ENCODE assay signal across 9 cellular contexts in genomic region chr4:82780398-82781231, GRCh38. TPM values are rescaled to one million over a fixed set of nuclear protein-coding genes. Genes with fewer than 3 reads are reported as not detected.
A peak's percentile ranks its signal among the peaks of the same experiment; 100 is the strongest.
DNase-seq lines count a peak whose midpoint lies in the region; ATAC-seq, FAIRE-seq and TF ChIP-seq lines count a peak whose summit lies in the region.
"Had no signal": no experiment of that assay in that cellular context is flagged by ENCODE, and none has a peak within 500 bp of the region (broad histone marks: within the 10 kb centered on the region; RNA-seq: fewer than 3 reads in every experiment).

No MANE protein-coding gene starts in this region.

- H2BK12ac ChIP-seq in trophoblast cell (ENCODE audit: low read length), result no peak overlapping the region

- H3K4ac ChIP-seq in trophoblast cell (ENCODE audit: low read depth, low read length), result no peak overlapping the region

- H3K79me2 ChIP-seq in HepG2 (ENCODE audit: insufficient read depth, low read length), result no peaks in the 10 kb centered on the region
- H3K79me2 ChIP-seq in trophoblast cell (ENCODE audit: control insufficient read depth, insufficient read depth, low read length, poor library complexity), result no peaks in the 10 kb centered on the region

- H3K4me1 ChIP-seq in HepG2 (ENCODE audit: insufficient read depth, low read length), result peaks cover 18% of the 10 kb centered on the region
- peaks cover 0 to 2% of the 10 kb centered on the region in 2 experiments for H3K4me1 ChIP-seq in trophoblast cell (ENCODE audit: control insufficient read depth in 1 of 2, insufficient read depth in 2 of 2, low read length in 2 of 2)

- no peak overlapping the region for H3K4me3 ChIP-seq in AG04450 (ENCODE audit: low read depth, low read length)
- H3K4me3 ChIP-seq in HepG2 (replicated peaks in 1 of 3; ENCODE audit: insufficient read depth in 1 of 3, low read depth in 2 of 3, low read length in 3 of 3), result no peak overlapping the region
- no peak overlapping the region for H3K4me3 ChIP-seq in trophoblast cell (ENCODE audit: low read depth, low read length)

- TF ChIP-seq EP300 in HepG2 (IDR thresholded peaks at IDR 0.05; ENCODE audit: low read depth in 2 of 2, low read length in 2 of 2), result no peak
- TF ChIP-seq EP300 in HepG2 (CRISPR knock-in tag; IDR thresholded peaks at IDR 0.05; ENCODE audit: borderline replicate concordance), result no peak

- H3K4me2 ChIP-seq in HepG2 (ENCODE audit: low read depth, low read length) (peak overlapping the region; percentile 36; the same call in 1 of the 2 replicates), trophoblast cell (ENCODE audit: low read length) (no peak overlapping the region)

- H3K79me1 ChIP-seq in trophoblast cell (ENCODE audit: low read length), result no peaks in the 10 kb centered on the region

- H3K9ac ChIP-seq in HepG2 (ENCODE audit: insufficient read depth, low read depth, low read length) (no peak overlapping the region), trophoblast cell (ENCODE audit: low read length) (no peak overlapping the region)

- H3K9me3 ChIP-seq in AG04450 (ENCODE audit: control insufficient read depth, insufficient read depth, low read length) (no peaks in the 10 kb centered on the region), HepG2 (ENCODE audit: low read length) (no peaks in the 10 kb centered on the region), trophoblast cell (ENCODE audit: insufficient read depth, low read depth, low read length) (no peaks in the 10 kb centered on the region)
- H3K9me3 ChIP-seq: neutrophil had no signal

- in situ Hi-C loops in HepG2 (cut with HindIII; ENCODE audit: extremely low pct_ligation_motif_present, low pct_unique_long_range_greater_than_20kb), result no loop called here

- H3K27ac ChIP-seq in AG04450 (ENCODE audit: low read depth, low read length) (peak overlapping the region; percentile 39), HepG2 (ENCODE audit: extremely low read length, insufficient read depth, low read length) (no peak overlapping the region), trophoblast cell (ENCODE audit: low read depth, low read length) (no peak overlapping the region)
- H3K27ac ChIP-seq: neutrophil had no signal

- no peak overlapping the region for H4K12ac ChIP-seq in trophoblast cell (ENCODE audit: low read depth, low read length)

- no peak for FAIRE-seq in HepG2 (lab: Jason Lieb, UNC)

- H2AFZ ChIP-seq in HepG2 (ENCODE audit: low read length) (no peak overlapping the region), trophoblast cell (ENCODE audit: insufficient read depth, low read length, poor library complexity) (no peak overlapping the region)

- POLR2A ChIA-PET in AG04450 (lab: Yijun Ruan, JAX) (no interaction called here), HepG2 (lab: Yijun Ruan, JAX) (no interaction called here)

- no peak for DNase-seq in AG04450 (ENCODE audit: low read depth, low spot score)
- DNase-seq in NCI-H1694 treated with DMSO at 0.1 percent for 48 hours (lab: John Stamatoyannopoulos, UW), result peak; percentile 53
- peak in 40 of 56 donors; percentile 10 to 79 (median 40) for DNase-seq in amygdala (lab: John Stamatoyannopoulos, UW)
- peak; percentile 57 for DNase-seq in HepG2 (ENCODE audit: low spot score)
- DNase-seq in iPS-NIHi11 (ENCODE audit: low spot score), result no peak
- no peak for DNase-seq in activated naive CD8-positive, alpha-beta T cell treated with anti-CD3 and anti-CD28 coated beads, Interleukin-2, amount 50 U/mL, for 24 hours
- no peak for DNase-seq in trophoblast cell

- H3K9me3 Mint-ChIP-seq in activated naive CD8-positive, alpha-beta T cell treated with anti-CD3 and anti-CD28 coated beads, Interleukin-2, amount 50 U/mL, for 24 hours, result no peaks in the 10 kb centered on the region

- TF ChIP-seq CTCF in AG04450 (IDR thresholded peaks at IDR 0.05; ENCODE audit: low read depth, low read length) (no peak), HepG2 (CRISPR knock-in tag; IDR thresholded peaks at IDR 0.05) (peak; percentile 41)

- TF ChIP-seq RAD21 in HepG2 (CRISPR knock-in tag; IDR thresholded peaks at IDR 0.05), result no peak; the same call in 1 of the 2 replicates

- H3K27ac Mint-ChIP-seq in activated naive CD8-positive, alpha-beta T cell treated with anti-CD3 and anti-CD28 coated beads, Interleukin-2, amount 50 U/mL, for 24 hours, result no peak overlapping the region

- CTCF ChIA-PET in AG04450 (lab: Charles Lee) (interaction anchor here (1.5 kb wide), 1 partner anchor 42 kb away, joined by 4 read pairs; no protein-coding TSS in a partner anchor), HepG2 (lab: Yijun Ruan, JAX; ENCODE audit: low intra/inter-chr PET ratio, low total read pairs) (no interaction called here)

- no peak overlapping the region for H2AK5ac ChIP-seq in trophoblast cell (ENCODE audit: low read length)

- no peak overlapping the region for H2BK5ac ChIP-seq in trophoblast cell (ENCODE audit: low read depth, low read length, poor library complexity)

- 6% methylated on average over 9 of the region's 10 CpGs for WGBS in HepG2 (ENCODE audit: low lambda C conversion rate)
- WGBS in trophoblast cell (ENCODE audit: extremely low coverage, insufficient coverage, insufficient read length), result no CpG with 5 or more reads among the region's 10 CpGs

- H3K36me3 ChIP-seq in HepG2 (replicated peaks in 1 of 2; ENCODE audit: control insufficient read depth in 1 of 2, insufficient read depth in 2 of 2, low read length in 2 of 2), result no peaks in the 10 kb centered on the region
- no peaks in the 10 kb centered on the region for H3K36me3 ChIP-seq in trophoblast cell (ENCODE audit: control insufficient read depth in 1 of 2, insufficient read depth in 2 of 2, low read length in 2 of 2)
- H3K36me3 ChIP-seq: neutrophil had no signal

- intact Hi-C loops in HepG2 (cut with micrococcal nuclease; ENCODE audit: unreplicated experiment), result no loop called here

- H2BK120ac ChIP-seq in trophoblast cell (ENCODE audit: insufficient read depth, low read length, poor library complexity), result no peak overlapping the region

- H3K36me3 Mint-ChIP-seq in activated naive CD8-positive, alpha-beta T cell treated with anti-CD3 and anti-CD28 coated beads, Interleukin-2, amount 50 U/mL, for 24 hours (ENCODE audit: low read depth), result no peaks in the 10 kb centered on the region

- no peak overlapping the region for H4K91ac ChIP-seq in trophoblast cell (ENCODE audit: low read depth, low read length)

- peaks cover 2% of the 10 kb centered on the region for H3K27me3 ChIP-seq in AG04450 (ENCODE audit: control insufficient read depth, insufficient read depth, low read length)
- H3K27me3 ChIP-seq in HepG2 (ENCODE audit: control insufficient read depth in 1 of 2, insufficient read depth in 2 of 2, low read length in 2 of 2), result peaks cover 0 to 7% of the 10 kb centered on the region in 2 experiments; a peak in 1 of 5 replicates
- H3K27me3 ChIP-seq in trophoblast cell (ENCODE audit: insufficient read depth, low read length), result no peaks in the 10 kb centered on the region
- H3K27me3 ChIP-seq: neutrophil had no signal

- H3K14ac ChIP-seq in trophoblast cell (ENCODE audit: low read length), result no peak overlapping the region

- no peaks in the 10 kb centered on the region for H3K27me3 Mint-ChIP-seq in activated naive CD8-positive, alpha-beta T cell treated with anti-CD3 and anti-CD28 coated beads, Interleukin-2, amount 50 U/mL, for 24 hours

- ATAC-seq in GM21786 (IDR thresholded peaks at IDR 0.05; ENCODE audit: unreplicated experiment) (peak; percentile 85), HepG2 (peak; percentile 90)
- ATAC-seq in activated naive CD8-positive, alpha-beta T cell treated with anti-CD3 and anti-CD28 coated beads, Interleukin-2, amount 50 U/mL, for 24 hours, result no peak

- no peak overlapping the region for H3K18ac ChIP-seq in trophoblast cell (ENCODE audit: low read length)

- H3K4me1 Mint-ChIP-seq in activated naive CD8-positive, alpha-beta T cell treated with anti-CD3 and anti-CD28 coated beads, Interleukin-2, amount 50 U/mL, for 24 hours, result no peaks in the 10 kb centered on the region

- no peak overlapping the region for H3K23ac ChIP-seq in trophoblast cell (ENCODE audit: low read length)

- H3K4me3 Mint-ChIP-seq in activated naive CD8-positive, alpha-beta T cell treated with anti-CD3 and anti-CD28 coated beads, Interleukin-2, amount 50 U/mL, for 24 hours, result no peak overlapping the region

- H4K20me1 ChIP-seq in HepG2 (ENCODE audit: insufficient read depth, low read length), result no peaks in the 10 kb centered on the region

- TF ChIP-seq POLR2A in HepG2 (IDR thresholded peaks at IDR 0.05; ENCODE audit: insufficient read depth in 1 of 2, low read depth in 2 of 2, low read length in 2 of 2), result no peak

- H4K8ac ChIP-seq in trophoblast cell (ENCODE audit: low read depth, low read length), result no peak overlapping the region

- BruUV-seq in HepG2 (replicated peaks; lab: Mats Ljungman, UMichigan), result no TSS peak

TF ChIP-seq in HepG2, 621 proteins besides CTCF, POLR2A, EP300 and RAD21 (continues in another document):
- TF ChIP-seq ZNF12 (CRISPR knock-in tag; IDR thresholded peaks at IDR 0.05) (no peak), ZNF652 (CRISPR knock-in tag; IDR thresholded peaks at IDR 0.05; ENCODE audit: borderline replicate concordance, low read depth) (no peak), XRCC5 (optimal IDR thresholded peaks at IDR 0.05; ENCODE audit: low read length) (peak; percentile 19)

RNA-seq across cellular contexts. Expression of gene SCD5, which starts 18.0 kb away (rescaled TPM):
- polyA plus RNA-seq in AG04450 (2011; rRNA removed) (11.9 and 13.1 TPM in 2 replicates), HepG2 (2011; rRNA removed) (not detected in 2 replicates)
- 9.6 and 11.4 TPM in 2 replicates for polyA minus RNA-seq in AG04450 (2011; rRNA and poly(A)+ RNA removed)
- not detected in 2 replicates for total RNA-seq in HepG2 (2016; rRNA removed; fragmentation: Illumina TruSeq; extraction: Trizol)
- not detected in 2 replicates for total RNA-seq in HepG2 (2016; cell fraction: cytosol; rRNA removed; fragmentation: Illumina TruSeq; extraction: Trizol; ENCODE audit: low read depth)
- total RNA-seq in HepG2 (2016; cell fraction: insoluble cytoplasmic fraction; rRNA removed; fragmentation: Illumina TruSeq; extraction: Trizol), result not detected in 2 replicates
- not detected in 2 replicates for total RNA-seq in HepG2 (2016; cell fraction: membrane; rRNA removed; fragmentation: Illumina TruSeq; extraction: Trizol)
- total RNA-seq in HepG2 (2016; cell fraction: nucleus; rRNA removed; fragmentation: Illumina TruSeq; extraction: Trizol), result not detected in 2 replicates
- not detected in 2 replicates for polyA plus RNA-seq in HepG2 (2011; cell fraction: cytosol; rRNA removed)
- polyA plus RNA-seq in HepG2 (2011; cell fraction: nucleus; rRNA removed), result not detected in 2 replicates
- not detected in 2 replicates for polyA plus RNA-seq in HepG2 (2012)
- not detected in 2 replicates for polyA plus RNA-seq in HepG2 (2016; cell fraction: cytosol; fragmentation: Illumina TruSeq; extraction: Trizol; ENCODE audit: low read depth)
- not detected in 2 replicates for polyA plus RNA-seq in HepG2 (2016; cell fraction: insoluble cytoplasmic fraction; fragmentation: Illumina TruSeq; extraction: Trizol; ENCODE audit: low read depth)
- not detected in 2 replicates for polyA plus RNA-seq in HepG2 (2016; cell fraction: membrane; fragmentation: Illumina TruSeq; extraction: Trizol; ENCODE audit: low read depth)
- 0.15 TPM in 1 of 2 replicates, not detected in the other for polyA plus RNA-seq in HepG2 (2016; cell fraction: nucleus; fragmentation: Illumina TruSeq; extraction: Trizol; ENCODE audit: insufficient read depth, low read depth)
- polyA minus RNA-seq in HepG2 (2011; rRNA and poly(A)+ RNA removed; ENCODE audit: low replicate concordance), result 1.8 TPM in 1 of 2 replicates, not detected in the other
- polyA minus RNA-seq in HepG2 (2011; cell fraction: cytosol; rRNA and poly(A)+ RNA removed), result not detected in 2 replicates
- polyA minus RNA-seq in HepG2 (2011; cell fraction: nucleus; rRNA and poly(A)+ RNA removed), result not detected in 2 replicates
- 2.8 TPM in 2 replicates for polyA plus RNA-seq in trophoblast cell (2013)

Comparison
In these comparisons a context has a peak if more than half of its experiments do, and no peak if none do; other contexts are left out.
1. DNase-seq: peak in NCI-H1694 treated with DMSO at 0.1 percent for 48 hours (single experiment), amygdala (40 of 56) and HepG2 (single experiment); none in AG04450 (single experiment), iPS-NIHi11 (single experiment), activated naive CD8-positive, alpha-beta T cell treated with anti-CD3 and anti-CD28 coated beads, Interleukin-2, amount 50 U/mL, for 24 hours (single experiment) and trophoblast cell (0 of 2).
2. RNA of gene SCD5, which starts 18.0 kb away (polyA plus RNA-seq): 11.9 to 13.1 TPM in AG04450; 0.15 TPM in HepG2; every median in the first group is over 10 times any median in the second.